Comparison of ENCODE assay signal across 11 cellular contexts in genomic region chr3:142947799-142948575, GRCh38. TPM values are rescaled to one million over a fixed set of nuclear protein-coding genes. Genes with fewer than 3 reads are reported as not detected.
DNase-seq lines count a peak whose midpoint lies in the region; ATAC-seq lines count a peak whose summit lies in the region.
"Had no signal": no experiment of that assay in that cellular context is flagged by ENCODE, and none has a peak within 500 bp of the region (broad histone marks: within the 10 kb centered on the region; RNA-seq: fewer than 3 reads in every experiment).

No MANE protein-coding gene starts in this region.

- peaks cover 6% of the 10 kb centered on the region for H3K4me1 Mint-ChIP-seq in activated naive CD8-positive, alpha-beta T cell treated with anti-CD3 and anti-CD28 coated beads, Interleukin-2, amount 10 ng/mL, durations not matched to agents 7 days and 5 days
- peaks cover 8% of the 10 kb centered on the region for H3K4me1 Mint-ChIP-seq in activated naive CD8-positive, alpha-beta T cell treated with anti-CD3 and anti-CD28 coated beads for 36 hours

- no peak for ATAC-seq in activated naive CD8-positive, alpha-beta T cell treated with anti-CD3 and anti-CD28 coated beads, Interleukin-2, amount 10 ng/mL, durations not matched to agents 7 days and 5 days (ENCODE audit: low read depth)
- peak; percentile 47 for ATAC-seq in esophagus mucosa
- no peak for ATAC-seq in HG03045 (IDR thresholded peaks at IDR 0.05; ENCODE audit: unreplicated experiment)
- no peak for ATAC-seq in GM21576 (IDR thresholded peaks at IDR 0.05; ENCODE audit: unreplicated experiment)
- ATAC-seq: left lobe of liver had no signal

- peaks cover 48% of the 10 kb centered on the region for H3K27me3 Mint-ChIP-seq in activated naive CD8-positive, alpha-beta T cell treated with anti-CD3 and anti-CD28 coated beads, Interleukin-2, amount 10 ng/mL, durations not matched to agents 7 days and 5 days
- H3K27me3 Mint-ChIP-seq in activated naive CD8-positive, alpha-beta T cell treated with anti-CD3 and anti-CD28 coated beads for 36 hours = peaks cover 67% of the 10 kb centered on the region

- no peak overlapping the region for H3K27ac Mint-ChIP-seq in activated naive CD8-positive, alpha-beta T cell treated with anti-CD3 and anti-CD28 coated beads, Interleukin-2, amount 10 ng/mL, durations not matched to agents 7 days and 5 days
- H3K27ac Mint-ChIP-seq in activated naive CD8-positive, alpha-beta T cell treated with anti-CD3 and anti-CD28 coated beads for 36 hours = no peak overlapping the region

- H3K36me3 Mint-ChIP-seq in activated naive CD8-positive, alpha-beta T cell treated with anti-CD3 and anti-CD28 coated beads, Interleukin-2, amount 10 ng/mL, durations not matched to agents 7 days and 5 days = no peaks in the 10 kb centered on the region
- H3K36me3 Mint-ChIP-seq in activated naive CD8-positive, alpha-beta T cell treated with anti-CD3 and anti-CD28 coated beads for 36 hours = no peaks in the 10 kb centered on the region

- no peak for DNase-seq in activated naive CD8-positive, alpha-beta T cell treated with anti-CD3 and anti-CD28 coated beads, Interleukin-2, amount 10 ng/mL, durations not matched to agents 7 days and 5 days
- DNase-seq in activated naive CD8-positive, alpha-beta T cell treated with anti-CD3 and anti-CD28 coated beads for 36 hours = no peak
- peak; percentile 35 for DNase-seq in MV-4-11 (lab: John Stamatoyannopoulos, UW)
- peak in 2 of 3 experiments; percentile 7 to 17 for DNase-seq in stimulated activated CD4-positive, alpha-beta T cell treated with anti-CD3 and anti-CD28 coated beads, TNF-alpha, amount 100 ng/mL, for 24 hours (ENCODE audit: low read depth in 3 of 3)
- no peak for DNase-seq in NCI-H510A treated with DMSO at 0.1 percent for 48 hours (lab: John Stamatoyannopoulos, UW)
- DNase-seq: central memory CD4-positive, alpha-beta T cell; occipital lobe had no signal

- POLR2A ChIA-PET in activated naive CD8-positive, alpha-beta T cell treated with anti-CD3 and anti-CD28 coated beads, Interleukin-2, amount 10 ng/mL, durations not matched to agents 7 days and 5 days (lab: Charles Lee) = no interaction called here

- H3K9me3 Mint-ChIP-seq in activated naive CD8-positive, alpha-beta T cell treated with anti-CD3 and anti-CD28 coated beads, Interleukin-2, amount 10 ng/mL, durations not matched to agents 7 days and 5 days = no peaks in the 10 kb centered on the region
- no peaks in the 10 kb centered on the region for H3K9me3 Mint-ChIP-seq in activated naive CD8-positive, alpha-beta T cell treated with anti-CD3 and anti-CD28 coated beads for 36 hours

- peak overlapping the region; percentile 37 for H3K4me3 Mint-ChIP-seq in activated naive CD8-positive, alpha-beta T cell treated with anti-CD3 and anti-CD28 coated beads, Interleukin-2, amount 10 ng/mL, durations not matched to agents 7 days and 5 days
- no peak overlapping the region for H3K4me3 Mint-ChIP-seq in activated naive CD8-positive, alpha-beta T cell treated with anti-CD3 and anti-CD28 coated beads for 36 hours

RNA-seq across cellular contexts. Expression of gene PAQR9, which starts 15.5 kb away (rescaled TPM):
- total RNA-seq in activated naive CD8-positive, alpha-beta T cell treated with anti-CD3 and anti-CD28 coated beads, Interleukin-2, amount 10 ng/mL, durations not matched to agents 7 days and 5 days = not detected
- total RNA-seq in activated naive CD8-positive, alpha-beta T cell treated with anti-CD3 and anti-CD28 coated beads for 36 hours = not detected
- total RNA-seq in esophagus mucosa = not detected

RNA-seq across cellular contexts. Expression of gene U2SURP, which starts 53.4 kb away (rescaled TPM):
- 100 to 1,000 TPM; 134 to 147 TPM for total RNA-seq in activated naive CD8-positive, alpha-beta T cell treated with anti-CD3 and anti-CD28 coated beads, Interleukin-2, amount 10 ng/mL, durations not matched to agents 7 days and 5 days
- total RNA-seq in activated naive CD8-positive, alpha-beta T cell treated with anti-CD3 and anti-CD28 coated beads for 36 hours = 100 to 1,000 TPM; 201 to 209 TPM
- total RNA-seq in esophagus mucosa = 49.5 TPM

RNA-seq across cellular contexts. Expression of gene PCOLCE2, which starts 59.1 kb away (rescaled TPM):
- total RNA-seq in activated naive CD8-positive, alpha-beta T cell treated with anti-CD3 and anti-CD28 coated beads, Interleukin-2, amount 10 ng/mL, durations not matched to agents 7 days and 5 days = not detected
- total RNA-seq in activated naive CD8-positive, alpha-beta T cell treated with anti-CD3 and anti-CD28 coated beads for 36 hours = 1 to 10 TPM; 1.3 to 2.0 TPM
- 0.36 TPM for total RNA-seq in esophagus mucosa

Comparison
In these comparisons a context has a peak if more than half of its experiments do, and no peak if none do; other contexts are left out.
1. DNase-seq: peak in MV-4-11 (single experiment) and stimulated activated CD4-positive, alpha-beta T cell treated with anti-CD3 and anti-CD28 coated beads, TNF-alpha, amount 100 ng/mL, for 24 hours (2 of 3); none in activated naive CD8-positive, alpha-beta T cell treated with anti-CD3 and anti-CD28 coated beads, Interleukin-2, amount 10 ng/mL, durations not matched to agents 7 days and 5 days (single experiment), activated naive CD8-positive, alpha-beta T cell treated with anti-CD3 and anti-CD28 coated beads for 36 hours (single experiment) and NCI-H510A treated with DMSO at 0.1 percent for 48 hours (single experiment).